In the genomic region with DNA sequence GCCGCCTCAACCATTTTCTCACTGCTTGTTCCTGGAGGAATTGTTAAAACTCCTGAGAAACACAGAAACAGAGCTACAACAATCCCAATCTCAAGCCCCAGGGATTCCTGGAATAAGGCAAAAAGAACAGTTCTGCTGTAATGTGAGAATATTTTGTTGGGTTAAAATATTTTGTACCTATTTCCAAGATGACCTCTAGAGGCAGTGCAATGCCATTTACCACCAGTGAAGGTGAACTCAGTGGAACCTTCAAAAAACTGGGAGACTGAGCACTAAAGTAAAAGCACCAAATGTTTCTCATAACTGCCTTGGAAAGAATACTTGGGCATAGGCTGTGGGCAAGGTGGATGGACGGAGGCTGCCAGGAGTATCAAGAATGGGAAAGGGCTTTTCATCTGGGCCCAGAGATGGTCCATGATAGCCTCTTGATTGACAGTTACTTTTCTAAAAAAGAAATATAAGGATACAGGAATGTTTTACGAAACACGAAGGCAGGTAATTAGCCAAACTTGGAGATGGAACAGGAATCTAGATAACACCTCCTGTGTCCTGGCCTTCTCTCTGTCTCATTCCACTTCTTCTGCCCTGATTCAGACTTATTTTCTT, we compare ENCODE assay signal across 9 cellular contexts.
DNase-seq lines count a peak whose midpoint lies in the region; ATAC-seq, FAIRE-seq and TF ChIP-seq lines count a peak whose summit lies in the region.
"Had no signal": no experiment of that assay in that cellular context is flagged by ENCODE, and none has a peak within 500 bp of the region (broad histone marks: within the 10 kb centered on the region; RNA-seq: fewer than 3 reads in every experiment).

No MANE protein-coding gene starts in this region.

- peak in 3 of 4 donors; percentile 39 to 55 (median 42) for ATAC-seq in right lobe of liver
- ATAC-seq in GM21723 (IDR thresholded peaks at IDR 0.05; ENCODE audit: unreplicated experiment), result no peak
- no peak for ATAC-seq in activated naive CD8-positive, alpha-beta T cell treated with anti-CD3 and anti-CD28 coated beads, Interleukin-2, amount 50 U/mL, for 24 hours
- ATAC-seq: activated CD8-positive, alpha-beta memory T cell treated with anti-CD3 and anti-CD28 coated beads, Interleukin-2, amount 10 ng/mL, durations not matched to agents 7 days and 5 days had no signal

- no peak overlapping the region for H3K4me3 Mint-ChIP-seq in astrocyte (ENCODE audit: unreplicated experiment)
- no peak overlapping the region for H3K4me3 Mint-ChIP-seq in activated T-helper 1 cell treated with anti-CD3 and anti-CD28 coated beads, Interleukin-12 subunit alpha, Interleukin-12 subunit beta, Interleukin-2, Interleukin-4 antibody, amounts not matched to agents 30 ng/mL and 10 ng/mL and 1 ng/mL, durations not matched to agents 14 hours and 24 hours and 36 hours
- H3K4me3 Mint-ChIP-seq in activated naive CD8-positive, alpha-beta T cell treated with anti-CD3 and anti-CD28 coated beads, Interleukin-2, amount 50 U/mL, for 24 hours, result no peak overlapping the region
- H3K4me3 Mint-ChIP-seq: activated CD8-positive, alpha-beta memory T cell treated with anti-CD3 and anti-CD28 coated beads, Interleukin-2, amount 10 ng/mL, durations not matched to agents 7 days and 5 days had no signal

- H3K9me3 Mint-ChIP-seq in astrocyte (ENCODE audit: unreplicated experiment), result no peaks in the 10 kb centered on the region
- peaks cover 5% of the 10 kb centered on the region for H3K9me3 Mint-ChIP-seq in activated T-helper 1 cell treated with anti-CD3 and anti-CD28 coated beads, Interleukin-12 subunit alpha, Interleukin-12 subunit beta, Interleukin-2, Interleukin-4 antibody, amounts not matched to agents 30 ng/mL and 10 ng/mL and 1 ng/mL, durations not matched to agents 14 hours and 24 hours and 36 hours
- H3K9me3 Mint-ChIP-seq in activated naive CD8-positive, alpha-beta T cell treated with anti-CD3 and anti-CD28 coated beads, Interleukin-2, amount 50 U/mL, for 24 hours, result peaks cover 10% of the 10 kb centered on the region

- H3K36me3 ChIP-seq in astrocyte (ENCODE audit: insufficient read depth, low read length), result no peaks in the 10 kb centered on the region
- no peaks in the 10 kb centered on the region for H3K36me3 ChIP-seq in right lobe of liver

- H3K27me3 Mint-ChIP-seq in astrocyte (ENCODE audit: low read depth, unreplicated experiment), result no peaks in the 10 kb centered on the region
- H3K27me3 Mint-ChIP-seq in activated T-helper 1 cell treated with anti-CD3 and anti-CD28 coated beads, Interleukin-12 subunit alpha, Interleukin-12 subunit beta, Interleukin-2, Interleukin-4 antibody, amounts not matched to agents 30 ng/mL and 10 ng/mL and 1 ng/mL, durations not matched to agents 14 hours and 24 hours and 36 hours (ENCODE audit: insufficient read depth), result no peaks in the 10 kb centered on the region
- no peaks in the 10 kb centered on the region for H3K27me3 Mint-ChIP-seq in activated naive CD8-positive, alpha-beta T cell treated with anti-CD3 and anti-CD28 coated beads, Interleukin-2, amount 50 U/mL, for 24 hours
- H3K27me3 Mint-ChIP-seq: activated CD8-positive, alpha-beta memory T cell treated with anti-CD3 and anti-CD28 coated beads, Interleukin-2, amount 10 ng/mL, durations not matched to agents 7 days and 5 days had no signal

- H3K36me3 Mint-ChIP-seq in astrocyte (ENCODE audit: low read depth, unreplicated experiment), result no peaks in the 10 kb centered on the region
- no peaks in the 10 kb centered on the region for H3K36me3 Mint-ChIP-seq in activated T-helper 1 cell treated with anti-CD3 and anti-CD28 coated beads, Interleukin-12 subunit alpha, Interleukin-12 subunit beta, Interleukin-2, Interleukin-4 antibody, amounts not matched to agents 30 ng/mL and 10 ng/mL and 1 ng/mL, durations not matched to agents 14 hours and 24 hours and 36 hours (ENCODE audit: low read depth)
- no peaks in the 10 kb centered on the region for H3K36me3 Mint-ChIP-seq in activated naive CD8-positive, alpha-beta T cell treated with anti-CD3 and anti-CD28 coated beads, Interleukin-2, amount 50 U/mL, for 24 hours (ENCODE audit: low read depth)
- H3K36me3 Mint-ChIP-seq: activated CD8-positive, alpha-beta memory T cell treated with anti-CD3 and anti-CD28 coated beads, Interleukin-2, amount 10 ng/mL, durations not matched to agents 7 days and 5 days had no signal

- H3K27me3 ChIP-seq in astrocyte (ENCODE audit: insufficient read depth, low read length) (no peaks in the 10 kb centered on the region), right lobe of liver (no peaks in the 10 kb centered on the region)

- H3K9me3 ChIP-seq in astrocyte (ENCODE audit: insufficient read depth, low read depth, low read length), result no peaks in the 10 kb centered on the region
- no peaks in the 10 kb centered on the region for H3K9me3 ChIP-seq in right lobe of liver

- no peak overlapping the region for H3K9ac ChIP-seq in astrocyte (ENCODE audit: low read length)

- H3K4me1 Mint-ChIP-seq in astrocyte (ENCODE audit: low read depth, unreplicated experiment), result peaks cover 7% of the 10 kb centered on the region
- H3K4me1 Mint-ChIP-seq in activated T-helper 1 cell treated with anti-CD3 and anti-CD28 coated beads, Interleukin-12 subunit alpha, Interleukin-12 subunit beta, Interleukin-2, Interleukin-4 antibody, amounts not matched to agents 30 ng/mL and 10 ng/mL and 1 ng/mL, durations not matched to agents 14 hours and 24 hours and 36 hours (ENCODE audit: low read depth), result no peaks in the 10 kb centered on the region
- H3K4me1 Mint-ChIP-seq in activated naive CD8-positive, alpha-beta T cell treated with anti-CD3 and anti-CD28 coated beads, Interleukin-2, amount 50 U/mL, for 24 hours, result no peaks in the 10 kb centered on the region
- H3K4me1 Mint-ChIP-seq: activated CD8-positive, alpha-beta memory T cell treated with anti-CD3 and anti-CD28 coated beads, Interleukin-2, amount 10 ng/mL, durations not matched to agents 7 days and 5 days had no signal

- no peak overlapping the region for H3K4me2 ChIP-seq in astrocyte (ENCODE audit: low read length)

- H3K4me3 ChIP-seq in astrocyte (ENCODE audit: insufficient read depth, low read depth, low read length), result no peak overlapping the region
- no peak overlapping the region for H3K4me3 ChIP-seq in right lobe of liver

- H3K4me1 ChIP-seq in astrocyte (ENCODE audit: insufficient read depth, low read length) (no peaks in the 10 kb centered on the region), right lobe of liver (no peaks in the 10 kb centered on the region)

- intact Hi-C loops in right lobe of liver (cut with DNase I), result no loop called here
- intact Hi-C loops in activated T-helper 1 cell treated with anti-CD3 and anti-CD28 coated beads, Interleukin-12 subunit alpha, Interleukin-12 subunit beta, Interleukin-2, Interleukin-4 antibody, amounts not matched to agents 30 ng/mL and 10 ng/mL and 1 ng/mL, durations not matched to agents 14 hours and 24 hours and 36 hours (cut with micrococcal nuclease), result no loop called here

- no peak overlapping the region for H3K27ac Mint-ChIP-seq in astrocyte (ENCODE audit: unreplicated experiment)
- H3K27ac Mint-ChIP-seq in activated T-helper 1 cell treated with anti-CD3 and anti-CD28 coated beads, Interleukin-12 subunit alpha, Interleukin-12 subunit beta, Interleukin-2, Interleukin-4 antibody, amounts not matched to agents 30 ng/mL and 10 ng/mL and 1 ng/mL, durations not matched to agents 14 hours and 24 hours and 36 hours, result no peak overlapping the region
- H3K27ac Mint-ChIP-seq in activated naive CD8-positive, alpha-beta T cell treated with anti-CD3 and anti-CD28 coated beads, Interleukin-2, amount 50 U/mL, for 24 hours, result no peak overlapping the region
- H3K27ac Mint-ChIP-seq: activated CD8-positive, alpha-beta memory T cell treated with anti-CD3 and anti-CD28 coated beads, Interleukin-2, amount 10 ng/mL, durations not matched to agents 7 days and 5 days had no signal

- TF ChIP-seq POLR2A in right lobe of liver (IDR thresholded peaks at IDR 0.05), result no peak

- no peaks in the 10 kb centered on the region for H3K79me2 ChIP-seq in astrocyte (ENCODE audit: insufficient read depth, low read length)

- TF ChIP-seq CTCF in astrocyte (IDR thresholded peaks at IDR 0.05; ENCODE audit: insufficient read depth, low read depth, low read length) (peak; percentile 66), right lobe of liver (IDR thresholded peaks at IDR 0.05) (peak; percentile 26 to 54 (median 46))

- no peak overlapping the region for H2AFZ ChIP-seq in astrocyte (ENCODE audit: low read depth, low read length)

- FAIRE-seq in astrocyte (lab: Jason Lieb, UNC), result peak; percentile 82

- H3K27ac ChIP-seq in astrocyte (ENCODE audit: low read depth, low read length) (no peak overlapping the region), right lobe of liver (no peak overlapping the region)

- DNase-seq in AG20443 (ENCODE audit: low spot score) (peak; percentile 47), HT-29 (ENCODE audit: low spot score) (peak; percentile 17), astrocyte (ENCODE audit: low read depth) (no peak), right lobe of liver (no peak), foreskin melanocyte (no peak)
- no peak for DNase-seq in activated T-helper 1 cell treated with anti-CD3 and anti-CD28 coated beads, Interleukin-12 subunit alpha, Interleukin-12 subunit beta, Interleukin-2, Interleukin-4 antibody, amounts not matched to agents 30 ng/mL and 10 ng/mL and 1 ng/mL, durations not matched to agents 14 hours and 24 hours and 36 hours (ENCODE audit: low spot score)
- no peak for DNase-seq in activated naive CD8-positive, alpha-beta T cell treated with anti-CD3 and anti-CD28 coated beads, Interleukin-2, amount 50 U/mL, for 24 hours
- DNase-seq: activated CD8-positive, alpha-beta memory T cell treated with anti-CD3 and anti-CD28 coated beads, Interleukin-2, amount 10 ng/mL, durations not matched to agents 7 days and 5 days had no signal

- H4K20me1 ChIP-seq in astrocyte (ENCODE audit: insufficient read depth, low read length), result no peaks in the 10 kb centered on the region

- 62% methylated on average over 4 of the region's 4 CpGs for WGBS in right lobe of liver (ENCODE audit: insufficient coverage, low coverage, low lambda C conversion rate, missing lambda C conversion rate)

Comparison
In these comparisons a context has a peak if more than half of its experiments do, and no peak if none do; other contexts are left out.
1. DNase-seq: peak in AG20443 (single experiment) and HT-29 (single experiment); none in astrocyte (single experiment), right lobe of liver (0 of 3), activated T-helper 1 cell treated with anti-CD3 and anti-CD28 coated beads, Interleukin-12 subunit alpha, Interleukin-12 subunit beta, Interleukin-2, Interleukin-4 antibody, amounts not matched to agents 30 ng/mL and 10 ng/mL and 1 ng/mL, durations not matched to agents 14 hours and 24 hours and 36 hours (single experiment), foreskin melanocyte (single experiment) and activated naive CD8-positive, alpha-beta T cell treated with anti-CD3 and anti-CD28 coated beads, Interleukin-2, amount 50 U/mL, for 24 hours (single experiment).
2. ATAC-seq: peak in right lobe of liver (3 of 4); none in GM21723 (single experiment) and activated naive CD8-positive, alpha-beta T cell treated with anti-CD3 and anti-CD28 coated beads, Interleukin-2, amount 50 U/mL, for 24 hours (single experiment).